In the genomic region with DNA sequence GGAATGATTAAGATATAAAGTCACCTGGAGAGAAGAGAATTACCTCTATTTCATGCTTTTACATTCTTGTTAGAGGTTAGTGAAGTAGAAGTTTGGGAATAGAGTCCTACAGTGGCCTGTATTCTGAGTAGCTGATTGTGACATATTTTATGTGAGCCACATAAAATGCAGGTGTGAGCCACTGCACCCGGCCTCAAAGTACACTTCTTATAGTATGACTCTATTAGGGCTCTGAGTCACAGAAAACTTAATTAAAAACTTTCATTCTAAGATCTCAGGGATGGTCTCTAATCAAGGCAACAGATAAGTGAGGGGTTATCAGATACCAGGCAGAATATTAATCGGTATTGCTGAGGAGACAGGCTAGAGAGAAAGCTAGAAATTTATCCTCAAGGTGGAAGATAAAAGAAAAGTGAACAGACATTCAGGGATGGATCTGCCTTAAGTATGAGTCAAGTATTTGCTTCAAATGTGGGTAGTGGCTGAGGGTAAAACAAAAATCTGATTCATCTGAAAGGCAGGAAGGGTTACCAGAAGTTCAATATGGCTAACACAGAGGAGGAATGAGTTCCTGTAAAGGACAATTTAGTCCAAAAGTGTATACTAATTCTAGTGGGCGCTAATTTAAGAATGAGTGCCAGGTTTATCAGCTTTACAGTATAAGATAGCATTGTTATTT, we compare ENCODE assay signal across 15 cellular contexts.
DNase-seq lines count a peak whose midpoint lies in the region; TF ChIP-seq lines count a peak whose summit lies in the region.
"Had no signal": no experiment of that assay in that cellular context is flagged by ENCODE, and none has a peak within 500 bp of the region (broad histone marks: within the 10 kb centered on the region; RNA-seq: fewer than 3 reads in every experiment).

No MANE protein-coding gene starts in this region.

- H3F3A ChIP-seq in Loucy (ENCODE audit: low read depth), result no peaks in the 10 kb centered on the region

- no peaks in the 10 kb centered on the region for H3K9me3 ChIP-seq in Loucy (ENCODE audit: insufficient read depth, low read depth, low read length)
- H3K9me3 ChIP-seq: testis had no signal

- H3K79me2 ChIP-seq in Loucy (ENCODE audit: insufficient read depth, low read length), result no peaks in the 10 kb centered on the region

- TF ChIP-seq CTCF in Loucy (conservative IDR thresholded peaks at IDR 0.05; ENCODE audit: low read length), result no peak
- no peak for TF ChIP-seq CTCF in choroid plexus epithelial cell (conservative IDR thresholded peaks at IDR 0.05; ENCODE audit: low read depth, low read length)
- TF ChIP-seq CTCF in GM10248 (IDR thresholded peaks at IDR 0.05; ENCODE audit: control extremely low read depth, extremely low read depth, low read depth, missing control alignments), result no peak

- no peaks in the 10 kb centered on the region for H3K9me2 ChIP-seq in Loucy (replicated peaks; ENCODE audit: low read depth, low read length)

- H3K4me1 ChIP-seq in Loucy (ENCODE audit: insufficient read depth, low read length, poor library complexity, severe bottlenecking), result peaks cover 3% of the 10 kb centered on the region
- H3K4me1 ChIP-seq: testis had no signal

- no peak overlapping the region for H3K4me2 ChIP-seq in Loucy (ENCODE audit: low read depth, low read length, poor library complexity, severe bottlenecking)

- H3K36me3 ChIP-seq in Loucy (ENCODE audit: insufficient read depth, low read length), result no peaks in the 10 kb centered on the region

- H3K9ac ChIP-seq in Loucy (ENCODE audit: low read depth, low read length, poor library complexity, severe bottlenecking), result no peak overlapping the region

- H4K20me1 ChIP-seq in Loucy (ENCODE audit: insufficient read depth, low read length, poor library complexity, severe bottlenecking), result no peaks in the 10 kb centered on the region

- CTCF ChIA-PET in GM10248 (lab: Yijun Ruan, JAX), result interaction anchor here (1.6 to 1.9 kb wide), 2 partner anchors 9 to 10 kb away, joined by 5 read pairs; no protein-coding TSS in a partner anchor

- DNase-seq in activated CD4-positive, alpha-beta T cell treated with anti-CD3 and anti-CD28 coated beads for 48 hours, result peak; percentile 37
- no peak for DNase-seq in activated CD4-positive, alpha-beta T cell treated with anti-CD3 and anti-CD28 coated beads for 1 hour
- peak; percentile 76 for DNase-seq in choroid plexus epithelial cell (ENCODE audit: low read depth)
- peak; percentile 22 for DNase-seq in skeletal muscle cell (ENCODE audit: low read depth)
- DNase-seq in SIG-M5 treated with dmso at 0.1 percent for 504 hours (lab: John Stamatoyannopoulos, UW; ENCODE audit: unreplicated experiment), result no peak
- DNase-seq in GM10248 (ENCODE audit: extremely low spot score), result no peak
- no peak for DNase-seq in activated CD8-positive, alpha-beta memory T cell treated with anti-CD3 and anti-CD28 coated beads, Interleukin-2, amount 50 U/mL, for 4 hours
- DNase-seq: activated CD4-positive, alpha-beta T cell treated with anti-CD3 and anti-CD28 coated beads, Interleukin-2, amount 50 U/mL, for 4 hours; amniotic stem cell; DMS79 treated with DMSO at 0.1 percent for 48 hours; effector CD8-positive, alpha-beta T cell; hippocampal formation; NCI-H1436; testis had no signal

- no peak overlapping the region for H3K4me3 ChIP-seq in Loucy (ENCODE audit: low read length, poor library complexity, severe bottlenecking)
- H3K4me3 ChIP-seq in choroid plexus epithelial cell (ENCODE audit: low read depth, low read length), result no peak overlapping the region
- H3K4me3 ChIP-seq in skeletal muscle cell (ENCODE audit: low read depth, low read length), result no peak overlapping the region
- H3K4me3 ChIP-seq: testis had no signal

- no peaks in the 10 kb centered on the region for H3K27me3 ChIP-seq in Loucy (ENCODE audit: insufficient read depth, low read length, poor library complexity, severe bottlenecking)
- H3K27me3 ChIP-seq: testis had no signal

- POLR2A ChIA-PET in GM10248 (lab: Yijun Ruan, JAX), result no interaction called here

- peak overlapping the region; percentile 57 for H2AFZ ChIP-seq in Loucy (ENCODE audit: low read length)

Comparison
In these comparisons a context has a peak if more than half of its experiments do, and no peak if none do; other contexts are left out.
1. DNase-seq: peak in activated CD4-positive, alpha-beta T cell treated with anti-CD3 and anti-CD28 coated beads for 48 hours (single experiment), choroid plexus epithelial cell (single experiment) and skeletal muscle cell (single experiment); none in activated CD4-positive, alpha-beta T cell treated with anti-CD3 and anti-CD28 coated beads for 1 hour (single experiment), SIG-M5 treated with dmso at 0.1 percent for 504 hours (single experiment), GM10248 (single experiment) and activated CD8-positive, alpha-beta memory T cell treated with anti-CD3 and anti-CD28 coated beads, Interleukin-2, amount 50 U/mL, for 4 hours (single experiment).